8 cellular contexts compared by ENCODE assay signal in genomic region chr4:75724066-75724866, GRCh38. TPM values are rescaled to one million over a fixed set of nuclear protein-coding genes. Genes with fewer than 3 reads are reported as not detected.
DNase-seq lines count a peak whose midpoint lies in the region; ATAC-seq and TF ChIP-seq lines count a peak whose summit lies in the region.

TSS of gene USO1 (plus strand) at chr4:75724577. CDS start at chr4:75724820, 243 bp downstream.

- ATAC-seq in GM18873 (IDR thresholded peaks at IDR 0.05; ENCODE audit: low FRiP score, unreplicated experiment): peak; percentile 84
- ATAC-seq in HG03139 (IDR thresholded peaks at IDR 0.05; ENCODE audit: unreplicated experiment): peak; percentile 87

- H3K4me3 ChIP-seq in breast epithelium (peak within 1 kb of the TSS; percentile 83 to 89 (median 85)), iPS-20b (ENCODE audit: low read length) (peak within 1 kb of the TSS; percentile 96), skin epidermis (peak within 1 kb of the TSS; percentile 62 to 98 (median 93))

- DNase-seq in AG08396 (ENCODE audit: low spot score) (peak; percentile 96), NCI-H2196 treated with DMSO at 0.1 percent for 48 hours (lab: John Stamatoyannopoulos, UW; ENCODE audit: unreplicated experiment) (peak; percentile 86), breast epithelium (ENCODE audit: low spot score in 2 of 2) (peak; percentile 98 to 99)

- TF ChIP-seq CTCF in VCaP (conservative IDR thresholded peaks at IDR 0.05) (peak; percentile 97), breast epithelium (IDR thresholded peaks at IDR 0.05) (peak; percentile 46 to 78 (median 76))

- H3K27ac ChIP-seq in VCaP (peak within 1 kb of the TSS; percentile 92), breast epithelium (peak within 1 kb of the TSS; percentile 95 to 99), iPS-20b (ENCODE audit: low read length) (peak within 1 kb of the TSS; percentile 95), skin epidermis (peak within 1 kb of the TSS; percentile 57 to 99 (median 96))

- H3K27me3 ChIP-seq in breast epithelium: no peaks in the 10 kb centered on the region
- H3K27me3 ChIP-seq in iPS-20b (ENCODE audit: insufficient read depth, low read length): no peaks in the 10 kb centered on the region

- H3K36me3 ChIP-seq in breast epithelium: no peaks in the 10 kb centered on the region
- H3K36me3 ChIP-seq in iPS-20b (ENCODE audit: insufficient read depth, low read depth, low read length): peaks cover 12% of the 10 kb centered on the region

- H3K9me3 ChIP-seq in breast epithelium (no peaks in the 10 kb centered on the region), iPS-20b (ENCODE audit: insufficient read depth, low read depth, low read length) (no peaks in the 10 kb centered on the region)

- H3K9ac ChIP-seq in iPS-20b (ENCODE audit: low read depth, low read length): peak within 1 kb of the TSS; percentile 98

- intact Hi-C loops in breast epithelium (cut with DNase I; ENCODE audit: low total_unique reads): no loop called here

- H3K4me1 ChIP-seq in breast epithelium: peaks cover 0 to 8% of the 10 kb centered on the region in 2 donors
- H3K4me1 ChIP-seq in iPS-20b (ENCODE audit: insufficient read depth, low read length): peaks cover 27% of the 10 kb centered on the region

- peak; percentile 91 for TF ChIP-seq POLR2A in breast epithelium (IDR thresholded peaks at IDR 0.05)

RNA-seq across cellular contexts. Expression of gene USO1, which starts in this region (rescaled TPM):
- total RNA-seq in breast epithelium: 10 to 100 TPM; 74.1 to 76.7 (median 74.1) TPM

Comparison
In these comparisons a context has a peak if more than half of its experiments do, and no peak if none do; other contexts are left out.
1. Peak in every context shown above with its lines: DNase-seq, ATAC-seq, H3K4me3 ChIP-seq and H3K27ac ChIP-seq.